11 cellular contexts compared by ENCODE assay signal in the genomic region with DNA sequence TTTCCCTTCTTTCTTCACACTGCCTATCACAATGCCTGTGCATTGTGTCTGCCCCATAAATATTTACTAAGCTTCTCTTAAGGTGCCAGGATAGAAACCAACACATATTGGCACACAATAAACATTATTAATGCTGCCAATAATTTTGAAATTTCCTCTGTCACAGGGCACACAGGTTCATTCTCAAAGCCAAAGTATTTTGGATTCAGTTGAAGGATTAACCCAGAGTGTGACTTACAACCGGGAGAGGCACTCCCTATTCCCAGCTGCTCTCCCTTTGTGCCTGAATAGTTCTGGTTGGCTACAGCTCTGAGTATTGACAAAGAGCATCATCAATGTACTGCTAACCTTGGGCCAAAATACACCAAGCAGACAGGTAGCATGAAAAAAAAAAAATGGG. TPM values are rescaled to one million over a fixed set of nuclear protein-coding genes. Genes with fewer than 3 reads are reported as not detected.
DNase-seq lines count a peak whose midpoint lies in the region; ATAC-seq and TF ChIP-seq lines count a peak whose summit lies in the region.
"Had no signal": no experiment of that assay in that cellular context is flagged by ENCODE, and none has a peak within 500 bp of the region (broad histone marks: within the 10 kb centered on the region; RNA-seq: fewer than 3 reads in every experiment).

No MANE protein-coding gene starts in this region.

- H3K9me3 ChIP-seq in Loucy (ENCODE audit: insufficient read depth, low read depth, low read length): no peaks in the 10 kb centered on the region
- H3K9me3 ChIP-seq: right atrium auricular region, testis had no signal

- H3K27me3 Mint-ChIP-seq in activated naive CD8-positive, alpha-beta T cell treated with anti-CD3 and anti-CD28 coated beads, Interleukin-2, amount 10 ng/mL, durations not matched to agents 7 days and 5 days: no peaks in the 10 kb centered on the region

- H3K4me1 Mint-ChIP-seq in activated naive CD8-positive, alpha-beta T cell treated with anti-CD3 and anti-CD28 coated beads, Interleukin-2, amount 10 ng/mL, durations not matched to agents 7 days and 5 days: peaks cover 48% of the 10 kb centered on the region

- no peaks in the 10 kb centered on the region for H3K79me2 ChIP-seq in Loucy (ENCODE audit: insufficient read depth, low read length)

- H3F3A ChIP-seq in Loucy (ENCODE audit: low read depth): no peaks in the 10 kb centered on the region

- H3K4me1 ChIP-seq in Loucy (ENCODE audit: insufficient read depth, low read length, poor library complexity, severe bottlenecking): peaks cover 11% of the 10 kb centered on the region
- H3K4me1 ChIP-seq: right atrium auricular region had no signal

- H3K9me3 Mint-ChIP-seq in activated naive CD8-positive, alpha-beta T cell treated with anti-CD3 and anti-CD28 coated beads, Interleukin-2, amount 10 ng/mL, durations not matched to agents 7 days and 5 days: peaks cover 2% of the 10 kb centered on the region

- peak; percentile 6 for ATAC-seq in activated naive CD8-positive, alpha-beta T cell treated with anti-CD3 and anti-CD28 coated beads, Interleukin-2, amount 10 ng/mL, durations not matched to agents 7 days and 5 days (ENCODE audit: low read depth)

- H3K4me2 ChIP-seq in Loucy (ENCODE audit: low read depth, low read length, poor library complexity, severe bottlenecking): peak overlapping the region; percentile 3

- H3K36me3 ChIP-seq in Loucy (ENCODE audit: insufficient read depth, low read length): no peaks in the 10 kb centered on the region
- H3K36me3 ChIP-seq: right atrium auricular region had no signal

- no peak overlapping the region for H3K4me3 ChIP-seq in Loucy (ENCODE audit: low read length, poor library complexity, severe bottlenecking)
- H3K4me3 ChIP-seq: right atrium auricular region, testis had no signal

- no peak overlapping the region for H3K9ac ChIP-seq in Loucy (ENCODE audit: low read depth, low read length, poor library complexity, severe bottlenecking)

- H4K20me1 ChIP-seq in Loucy (ENCODE audit: insufficient read depth, low read length, poor library complexity, severe bottlenecking): no peaks in the 10 kb centered on the region

- H2AFZ ChIP-seq in Loucy (ENCODE audit: low read length): 0 out of 2 replicates have a peak overlapping the region, but pooled peaks have one; percentile 66

- no peaks in the 10 kb centered on the region for H3K9me2 ChIP-seq in Loucy (replicated peaks; ENCODE audit: low read depth, low read length)

- POLR2A ChIA-PET in activated naive CD8-positive, alpha-beta T cell treated with anti-CD3 and anti-CD28 coated beads, Interleukin-2, amount 10 ng/mL, durations not matched to agents 7 days and 5 days (lab: Charles Lee): interaction anchor here (1.4 to 1.5 kb wide), 2 partner anchors 46 to 47 kb away, joined by 3 to 6 read pairs; no protein-coding TSS in a partner anchor

- no peaks in the 10 kb centered on the region for H3K27me3 ChIP-seq in Loucy (ENCODE audit: insufficient read depth, low read length, poor library complexity, severe bottlenecking)
- H3K27me3 ChIP-seq: right atrium auricular region, testis had no signal

- TF ChIP-seq CTCF in Loucy (conservative IDR thresholded peaks at IDR 0.05; ENCODE audit: low read length): no peak

- peak overlapping the region; percentile 60 for H3K4me3 Mint-ChIP-seq in activated naive CD8-positive, alpha-beta T cell treated with anti-CD3 and anti-CD28 coated beads, Interleukin-2, amount 10 ng/mL, durations not matched to agents 7 days and 5 days

- H3K36me3 Mint-ChIP-seq in activated naive CD8-positive, alpha-beta T cell treated with anti-CD3 and anti-CD28 coated beads, Interleukin-2, amount 10 ng/mL, durations not matched to agents 7 days and 5 days: no peaks in the 10 kb centered on the region

- peak overlapping the region; percentile 93 for H3K27ac Mint-ChIP-seq in activated naive CD8-positive, alpha-beta T cell treated with anti-CD3 and anti-CD28 coated beads, Interleukin-2, amount 10 ng/mL, durations not matched to agents 7 days and 5 days

- DNase-seq in NCI-H2107 treated with DMSO at 0.1 percent for 48 hours (lab: John Stamatoyannopoulos, UW; ENCODE audit: unreplicated experiment): peak; percentile 26
- DNase-seq in NCI-H2107 (lab: John Stamatoyannopoulos, UW): no peak
- DNase-seq in activated naive CD8-positive, alpha-beta T cell treated with anti-CD3 and anti-CD28 coated beads, Interleukin-2, amount 10 ng/mL, durations not matched to agents 7 days and 5 days: no peak
- peak; percentile 46 for DNase-seq in pons (ENCODE audit: low spot score)
- DNase-seq in mucosa of gallbladder (ENCODE audit: low spot score): no peak
- DNase-seq in NCI-H187 treated with DMSO at 0.1 percent for 48 hours (lab: John Stamatoyannopoulos, UW): no peak
- no peak for DNase-seq in effector CD8-positive, alpha-beta T cell (lab: John Stamatoyannopoulos, UW)
- DNase-seq: cortex of kidney, testis had no signal

RNA-seq across cellular contexts. Expression of a gene that starts 46.6 kb away (rescaled TPM):
- 100 to 1,000 TPM; 193 to 195 TPM for total RNA-seq in activated naive CD8-positive, alpha-beta T cell treated with anti-CD3 and anti-CD28 coated beads, Interleukin-2, amount 10 ng/mL, durations not matched to agents 7 days and 5 days
- 2,502 TPM for total RNA-seq in mucosa of gallbladder

Comparison
In these comparisons a context has a peak if more than half of its experiments do, and no peak if none do; other contexts are left out.
1. DNase-seq: peak in NCI-H2107 treated with DMSO at 0.1 percent for 48 hours (single experiment) and pons (single experiment); none in NCI-H2107 (single experiment), activated naive CD8-positive, alpha-beta T cell treated with anti-CD3 and anti-CD28 coated beads, Interleukin-2, amount 10 ng/mL, durations not matched to agents 7 days and 5 days (single experiment), mucosa of gallbladder (single experiment), NCI-H187 treated with DMSO at 0.1 percent for 48 hours (single experiment) and effector CD8-positive, alpha-beta T cell (single experiment).
2. RNA of a gene that starts 46.6 kb away (total RNA-seq): 2,502 TPM in mucosa of gallbladder (single experiment); 193 to 195 TPM in activated naive CD8-positive, alpha-beta T cell treated with anti-CD3 and anti-CD28 coated beads, Interleukin-2, amount 10 ng/mL, durations not matched to agents 7 days and 5 days; every median in the first group is over 10 times any median in the second.